In the genomic region with DNA sequence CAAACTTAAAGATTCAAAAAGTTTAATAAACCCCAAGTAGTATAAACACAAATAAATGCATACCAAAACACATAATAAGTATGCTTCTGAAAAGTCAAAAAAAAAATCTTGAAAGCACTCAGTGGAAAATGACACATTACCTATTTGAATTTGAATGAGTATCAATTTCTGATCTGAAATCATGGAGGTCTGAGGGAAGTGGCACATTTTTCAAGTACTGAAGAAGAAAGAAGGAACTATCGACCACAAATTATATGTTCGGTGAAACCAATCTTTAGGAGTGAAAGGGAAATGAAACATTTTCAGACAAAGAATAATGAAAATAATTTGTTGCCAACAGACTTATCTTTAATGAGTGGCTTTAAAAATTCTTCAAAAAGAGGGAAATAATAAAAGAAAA, we compare ENCODE assay signal across 37 cellular contexts. TPM values are rescaled to one million over a fixed set of nuclear protein-coding genes. Genes with fewer than 3 reads are reported as not detected.
"Had no signal": no experiment of that assay in that cellular context is flagged by ENCODE, and none has a peak within 500 bp of the region (broad histone marks: within the 10 kb centered on the region; RNA-seq: fewer than 3 reads in every experiment).

No MANE protein-coding gene starts in this region.

- H3K27me3 ChIP-seq: body of pancreas had no signal

- H3K27ac ChIP-seq: adrenal gland, body of pancreas, SK-N-MC, VCaP had no signal

- H3K4me1 ChIP-seq: adrenal gland, body of pancreas had no signal

- H3K36me3 ChIP-seq: adrenal gland had no signal

- FAIRE-seq: bronchial epithelial cell had no signal

- H3K4me3 ChIP-seq: adrenal gland, body of pancreas, SK-N-MC had no signal

- DNase-seq: activated CD4-positive, alpha-beta memory T cell treated with anti-CD3 and anti-CD28 coated beads, Interleukin-2, amount 10 ng/mL, durations not matched to agents 7 days and 5 days; activated CD4-positive, alpha-beta T cell treated with anti-CD3 and anti-CD28 coated beads, Interleukin-2, amount 50 U/mL, for 1 hour; activated CD4-positive, CD25-positive, alpha-beta regulatory T cell; activated gamma-delta T cell treated with Interleukin-2 at 50 U/mL for 16 hours; activated naive CD4-positive, alpha-beta T cell treated with anti-CD3 and anti-CD28 coated beads, Interleukin-2, amount 50 U/mL, for 16 hours; activated naive CD8-positive, alpha-beta T cell treated with anti-CD3 and anti-CD28 coated beads, Interleukin-2, amount 10 ng/mL, durations not matched to agents 7 days and 5 days; activated T-cell treated with anti-CD3 and anti-CD28 coated beads for 4 hours; activated T-cell treated with anti-CD3 and anti-CD28 coated beads, Interleukin-2, amount 50 U/mL, for 48 hours; adrenal gland; aorta; body of pancreas; central memory CD4-positive, alpha-beta T cell; KG1; NCI-H1092; NCI-H1417 treated with DMSO at 0.1 percent for 48 hours; NCI-H1694 treated with DMSO at 0.1 percent for 48 hours; NCI-H2029 treated with DMSO at 0.1 percent for 48 hours; NCI-H345; NCI-H510A; NCI-H526 treated with DMSO at 0.1 percent for 48 hours; NCI-H82; NK-92 treated with Interleukin-12 subunit alpha and Interleukin-12 subunit beta, amount 100 ng/mL, for 24 hours; OCI-M1; RPMI8226; T-cell; T-helper 2 cell; T1000 had no signal

- H3K9me3 ChIP-seq: adrenal gland, body of pancreas had no signal

- ATAC-seq: body of pancreas, Panc1, Right ventricle myocardium inferior, T-cell had no signal

RNA-seq across cellular contexts. Expression of a gene that starts 12.1 kb away (rescaled TPM):
- total RNA-seq: activated CD4-positive, alpha-beta memory T cell treated with anti-CD3 and anti-CD28 coated beads, Interleukin-2, amount 10 ng/mL, durations not matched to agents 7 days and 5 days; activated CD8-positive, alpha-beta memory T cell treated with anti-CD3 and anti-CD28 coated beads for 36 hours; activated naive CD8-positive, alpha-beta T cell treated with anti-CD3 and anti-CD28 coated beads, Interleukin-2, amount 10 ng/mL, durations not matched to agents 7 days and 5 days; activated T-helper 2 cell treated with anti-CD3 and anti-CD28 coated beads, Interferon-gamma antibody, Interleukin-2, Interleukin-4, amounts not matched to agents 10 μg/mL and 5 μg/mL and 100 μg/mL, durations not matched to agents 14 hours and 24 hours and 36 hours; aorta; body of pancreas; bronchial epithelial cell; chondrocyte; LHCN-M2; M059J; Right ventricle myocardium inferior had no signal
- polyA plus RNA-seq: aorta had no signal
